In genomic region chr1:2417083-2417832, GRCh38 we compare ENCODE assay signal across 16 cellular contexts. TPM values are rescaled to one million over a fixed set of nuclear protein-coding genes. Genes with fewer than 3 reads are reported as not detected.
A peak's percentile ranks its signal among the peaks of the same experiment; 100 is the strongest.
DNase-seq lines count a peak whose midpoint lies in the region; ATAC-seq, FAIRE-seq and TF ChIP-seq lines count a peak whose summit lies in the region.
"Had no signal": no experiment of that assay in that cellular context is flagged by ENCODE, and none has a peak within 500 bp of the region (broad histone marks: within the 10 kb centered on the region; RNA-seq: fewer than 3 reads in every experiment).

No MANE protein-coding gene starts in this region.

- no peaks in the 10 kb centered on the region for H3K9me2 ChIP-seq in PC-3 (replicated peaks; ENCODE audit: low read length)

- no TSS peak for BruUV-seq in PC-3 (replicated peaks; lab: Mats Ljungman, UMichigan)

- no peaks in the 10 kb centered on the region for H3K27me3 Mint-ChIP-seq in activated CD8-positive, alpha-beta memory T cell treated with anti-CD3 and anti-CD28 coated beads, Interleukin-2, amount 10 ng/mL, durations not matched to agents 7 days and 5 days

- no peaks in the 10 kb centered on the region for H3K36me3 Mint-ChIP-seq in activated CD8-positive, alpha-beta memory T cell treated with anti-CD3 and anti-CD28 coated beads, Interleukin-2, amount 10 ng/mL, durations not matched to agents 7 days and 5 days

- H3K4me2 ChIP-seq in PC-3 (ENCODE audit: low read length), result peak overlapping the region; percentile 90

- H3K4me3 ChIP-seq in PC-3 (ENCODE audit: low read length) (peak overlapping the region; percentile 66; the same call in 1 of the 2 replicates), bronchial epithelial cell (ENCODE audit: low read depth, low read length) (no peak overlapping the region), skin epidermis (peak overlapping the region in 3 of 7 experiments; percentile 20 to 36 (median 36))

- peaks cover 34% of the 10 kb centered on the region for H3K4me1 Mint-ChIP-seq in activated CD8-positive, alpha-beta memory T cell treated with anti-CD3 and anti-CD28 coated beads, Interleukin-2, amount 10 ng/mL, durations not matched to agents 7 days and 5 days

- peak overlapping the region; percentile 95 for H3K27ac Mint-ChIP-seq in activated CD8-positive, alpha-beta memory T cell treated with anti-CD3 and anti-CD28 coated beads, Interleukin-2, amount 10 ng/mL, durations not matched to agents 7 days and 5 days

- no peaks in the 10 kb centered on the region for H4K20me1 ChIP-seq in PC-3 (ENCODE audit: low read length)

- TF ChIP-seq CTCF in PC-3 (conservative IDR thresholded peaks at IDR 0.05; ENCODE audit: low read depth, low read length), result no peak
- no peak for TF ChIP-seq CTCF in bronchial epithelial cell (IDR thresholded peaks at IDR 0.05; ENCODE audit: insufficient read depth, low read length, severe bottlenecking)

- H3K27me3 ChIP-seq in PC-3 (ENCODE audit: low read length) (no peaks in the 10 kb centered on the region), bronchial epithelial cell (ENCODE audit: control insufficient read depth, insufficient read depth, low read length) (peaks cover 1% of the 10 kb centered on the region)

- peaks cover 16% of the 10 kb centered on the region for H3K79me2 ChIP-seq in PC-3 (ENCODE audit: low read length)

- H3K4me1 ChIP-seq in PC-3 (ENCODE audit: insufficient read depth, low read length), result peaks cover 39% of the 10 kb centered on the region

- peak overlapping the region; percentile 29; the same call in 1 of the 2 replicates for H3K9ac ChIP-seq in PC-3 (ENCODE audit: low read length)

- intact Hi-C loops in PC-3 (cut with micrococcal nuclease), result loop anchor here (10.0 kb wide), 1 partner anchor 228 kb away; no protein-coding TSS in a partner anchor

- H3K4me3 Mint-ChIP-seq in activated CD8-positive, alpha-beta memory T cell treated with anti-CD3 and anti-CD28 coated beads, Interleukin-2, amount 10 ng/mL, durations not matched to agents 7 days and 5 days, result peak overlapping the region; percentile 75

- H3F3A ChIP-seq in PC-3 (ENCODE audit: low read length, unreplicated experiment), result no peaks in the 10 kb centered on the region

- ATAC-seq in activated CD8-positive, alpha-beta memory T cell treated with anti-CD3 and anti-CD28 coated beads, Interleukin-2, amount 10 ng/mL, durations not matched to agents 7 days and 5 days, result no peak
- ATAC-seq in PC-3 (no peak), HG03095 (IDR thresholded peaks at IDR 0.05; ENCODE audit: unreplicated experiment) (no peak)
- ATAC-seq: heart left ventricle had no signal

- peak; percentile 13 for FAIRE-seq in bronchial epithelial cell (lab: Jason Lieb, UNC)

- POLR2A ChIA-PET in PC-3 (lab: Charles Lee; ENCODE audit: unreplicated experiment), result no interaction called here

- H2AFZ ChIP-seq in PC-3 (ENCODE audit: low read length), result no peak overlapping the region

- H3K9me3 ChIP-seq in PC-3 (ENCODE audit: low read length), result no peaks in the 10 kb centered on the region

- H3K9me3 Mint-ChIP-seq in activated CD8-positive, alpha-beta memory T cell treated with anti-CD3 and anti-CD28 coated beads, Interleukin-2, amount 10 ng/mL, durations not matched to agents 7 days and 5 days (ENCODE audit: low read depth), result no peaks in the 10 kb centered on the region

- CTCF ChIA-PET in activated CD8-positive, alpha-beta memory T cell treated with anti-CD3 and anti-CD28 coated beads, Interleukin-2, amount 10 ng/mL, durations not matched to agents 7 days and 5 days (lab: Charles Lee), result interaction anchor here (1.5 to 4.0 kb wide), 6 partner anchors 26 to 373 kb away, joined by 3 to 69 read pairs (median 6); partner anchors contain the start of genes FAAP20, MORN1, PANK4 and RER1
- CTCF ChIA-PET in PC-3 (lab: Charles Lee), result no interaction called here

- no peak for DNase-seq in activated CD8-positive, alpha-beta memory T cell treated with anti-CD3 and anti-CD28 coated beads, Interleukin-2, amount 10 ng/mL, durations not matched to agents 7 days and 5 days
- DNase-seq in activated CD8-positive, alpha-beta memory T cell treated with anti-CD3 and anti-CD28 coated beads for 24 hours, result no peak
- DNase-seq in PC-3 (no peak), bronchial epithelial cell (ENCODE audit: low read depth) (no peak), DMS79 (lab: John Stamatoyannopoulos, UW) (no peak)
- no peak for DNase-seq in stimulated activated CD4-positive, alpha-beta T cell treated with anti-CD3 and anti-CD28 coated beads, Interleukin-15, amount 100 ng/mL, for 24 hours
- DNase-seq: ACHN; cortex of kidney; erythroblast; NCI-H2227 treated with DMSO at 0.1 percent for 48 hours; posterior cingulate gyrus; SHP77; stimulated activated CD4-positive, alpha-beta T cell treated with anti-CD3 and anti-CD28 coated beads, Interleukin-12 subunit alpha, Interleukin-12 subunit beta, amount 100 ng/mL, for 4 hours had no signal

- H3K27ac ChIP-seq in PC-3 (ENCODE audit: low read length) (no peak overlapping the region), skin epidermis (peak overlapping the region in 16 of 21 experiments; percentile 44 to 89 (median 80))
- H3K27ac ChIP-seq: heart left ventricle had no signal

- H3K36me3 ChIP-seq in PC-3 (ENCODE audit: low read depth, low read length), result no peaks in the 10 kb centered on the region
- H3K36me3 ChIP-seq in bronchial epithelial cell (ENCODE audit: control insufficient read depth, insufficient read depth, low read length), result no peaks in the 10 kb centered on the region
- H3K36me3 ChIP-seq: heart left ventricle had no signal

RNA-seq across cellular contexts. Expression of gene PEX10, which starts 4.9 kb away (rescaled TPM):
- total RNA-seq in activated CD8-positive, alpha-beta memory T cell treated with anti-CD3 and anti-CD28 coated beads, Interleukin-2, amount 10 ng/mL, durations not matched to agents 7 days and 5 days, result 10 to 100 TPM in 1 of 2 experiments, 1 to 10 TPM in 1; 8.7 to 12.3 TPM
- 97.8 and 100 TPM in 2 replicates for total RNA-seq in PC-3 (2014; rRNA removed)
- total RNA-seq in bronchial epithelial cell, result 30.0 and 35.7 TPM in 2 replicates

RNA-seq across cellular contexts. Expression of gene RER1, which starts 25.6 kb away (rescaled TPM):
- 100 to 1,000 TPM; 146 to 174 TPM for total RNA-seq in activated CD8-positive, alpha-beta memory T cell treated with anti-CD3 and anti-CD28 coated beads, Interleukin-2, amount 10 ng/mL, durations not matched to agents 7 days and 5 days
- 160 TPM in 2 replicates for total RNA-seq in PC-3 (2014; rRNA removed)
- total RNA-seq in bronchial epithelial cell, result 94.8 and 104 TPM in 2 replicates

RNA-seq across cellular contexts. Expression of gene MORN1, which starts 25.9 kb away (rescaled TPM):
- total RNA-seq in activated CD8-positive, alpha-beta memory T cell treated with anti-CD3 and anti-CD28 coated beads, Interleukin-2, amount 10 ng/mL, durations not matched to agents 7 days and 5 days, result 1 to 10 TPM; 8.0 to 8.5 TPM
- 11.2 and 30.5 TPM in 2 replicates for total RNA-seq in PC-3 (2014; rRNA removed)
- total RNA-seq in bronchial epithelial cell, result 5.5 and 10.6 TPM in 2 replicates

RNA-seq across cellular contexts. Expression of gene PLCH2, which starts 58.8 kb away (rescaled TPM):
- total RNA-seq in activated CD8-positive, alpha-beta memory T cell treated with anti-CD3 and anti-CD28 coated beads, Interleukin-2, amount 10 ng/mL, durations not matched to agents 7 days and 5 days, result 10 to 100 TPM in 1 of 2 experiments, 1 to 10 TPM in 1; 6.5 to 13.5 TPM
- total RNA-seq in PC-3 (2014; rRNA removed) (5.9 and 7.2 TPM in 2 replicates), bronchial epithelial cell (64.2 and 93.2 TPM in 2 replicates)
